Comparison of ENCODE assay signal across 1 cellular context in the genomic region with DNA sequence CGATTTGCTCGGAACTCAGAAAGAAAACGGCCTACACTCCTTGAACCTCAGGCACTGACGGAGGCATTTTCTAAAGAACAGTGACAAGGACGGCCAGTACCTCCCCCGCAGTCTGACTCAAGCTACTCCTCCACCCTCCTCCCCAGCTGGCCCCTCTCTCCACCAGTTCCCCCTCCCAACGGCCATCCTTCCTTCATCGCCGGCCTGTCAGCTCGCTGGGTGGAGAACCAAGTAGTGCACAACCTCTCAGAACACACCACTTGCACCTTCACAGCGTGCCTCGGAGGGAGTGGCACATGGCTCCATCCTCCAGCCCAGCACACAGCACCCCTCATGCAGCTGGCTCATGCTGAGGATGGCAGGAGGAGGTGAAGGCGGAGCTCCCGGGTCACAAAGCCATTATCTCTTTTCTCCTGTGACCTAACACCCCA.
TF ChIP-seq lines count a peak whose summit lies in the region.

No MANE protein-coding gene starts in this region.

TF ChIP-seq in K562, 482 proteins besides CTCF, POLR2A, EP300 and RAD21 (continued from another document and continues in another):
- TF ChIP-seq TOE1 (IDR thresholded peaks at IDR 0.05; ENCODE audit: borderline replicate concordance) (0 out of 2 replicates have a peak, but pooled peaks have one; percentile 40), TOE1 (CRISPR knock-in tag; IDR thresholded peaks at IDR 0.05; ENCODE audit: borderline replicate concordance, low read depth) (no peak), ZNF316 (IDR thresholded peaks at IDR 0.05) (no peak), MEF2D (tag; conservative IDR thresholded peaks at IDR 0.05; ENCODE audit: low read depth) (no peak), BDP1 (IDR thresholded peaks at IDR 0.05; ENCODE audit: insufficient read depth, insufficient read length) (no peak), FOXA1 (IDR thresholded peaks at IDR 0.05; ENCODE audit: borderline replicate concordance) (no peak), FOS (IDR thresholded peaks at IDR 0.05; ENCODE audit: extremely low read depth, insufficient read length) (peak; percentile 46), ZNF212 (CRISPR knock-in tag; IDR thresholded peaks at IDR 0.05) (no peak), SMC3 (conservative IDR thresholded peaks at IDR 0.05; ENCODE audit: insufficient read depth, low read depth, low read length) (no peak), CREM (IDR thresholded peaks at IDR 0.05; ENCODE audit: low read depth) (peak; percentile 63), STAT5B (CRISPR knock-in tag; IDR thresholded peaks at IDR 0.05) (no peak), MYNN (IDR thresholded peaks at IDR 0.05) (peak; percentile 51; the same call in 1 of the 2 replicates), MYNN (CRISPR knock-in tag; IDR thresholded peaks at IDR 0.05) (no peak), POU5F1 (IDR thresholded peaks at IDR 0.05; ENCODE audit: borderline replicate concordance, low read depth, low read length, partially characterized antibody) (no peak), MTA2 (IDR thresholded peaks at IDR 0.05; ENCODE audit: low read depth) (no peak), RB1 (IDR thresholded peaks at IDR 0.05; ENCODE audit: low read depth) (no peak), THRAP3 (IDR thresholded peaks at IDR 0.05; ENCODE audit: borderline replicate concordance) (no peak), HDAC8 (tag; IDR thresholded peaks at IDR 0.05) (no peak), NELFE (IDR thresholded peaks at IDR 0.05; ENCODE audit: insufficient read depth, insufficient read length) (no peak), RBM25 (IDR thresholded peaks at IDR 0.05; ENCODE audit: low read depth, low read length, severe bottlenecking) (no peak), ZKSCAN8 (CRISPR knock-in tag; IDR thresholded peaks at IDR 0.05) (no peak), ZNF583 (CRISPR knock-in tag; IDR thresholded peaks at IDR 0.05) (no peak), CBX2 (IDR thresholded peaks at IDR 0.05; ENCODE audit: insufficient read depth, low read length, poor library complexity, severe bottlenecking) (no peak), TCF7 (IDR thresholded peaks at IDR 0.05; ENCODE audit: borderline replicate concordance) (no peak), ZNF253 (CRISPR knock-in tag; conservative IDR thresholded peaks at IDR 0.05) (no peak), TRIM24 (IDR thresholded peaks at IDR 0.05) (peak; percentile 24 to 74; a peak in 2 of 4 replicates), HDAC3 (IDR thresholded peaks at IDR 0.05; ENCODE audit: borderline replicate concordance, partially characterized antibody) (no peak), HDGF (IDR thresholded peaks at IDR 0.05) (peak; percentile 46; the same call in 1 of the 2 replicates)
- TF ChIP-seq, protein P1, sequence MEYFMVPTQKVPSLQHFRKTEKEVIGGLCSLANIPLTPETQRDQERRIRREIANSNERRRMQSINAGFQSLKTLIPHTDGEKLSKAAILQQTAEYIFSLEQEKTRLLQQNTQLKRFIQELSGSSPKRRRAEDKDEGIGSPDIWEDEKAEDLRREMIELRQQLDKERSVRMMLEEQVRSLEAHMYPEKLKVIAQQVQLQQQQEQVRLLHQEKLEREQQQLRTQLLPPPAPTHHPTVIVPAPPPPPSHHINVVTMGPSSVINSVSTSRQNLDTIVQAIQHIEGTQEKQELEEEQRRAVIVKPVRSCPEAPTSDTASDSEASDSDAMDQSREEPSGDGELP (CRISPR knock-in tag; IDR thresholded peaks at IDR 0.05; ENCODE audit: borderline replicate concordance) = peak; percentile 99
- TF ChIP-seq, protein P2, sequence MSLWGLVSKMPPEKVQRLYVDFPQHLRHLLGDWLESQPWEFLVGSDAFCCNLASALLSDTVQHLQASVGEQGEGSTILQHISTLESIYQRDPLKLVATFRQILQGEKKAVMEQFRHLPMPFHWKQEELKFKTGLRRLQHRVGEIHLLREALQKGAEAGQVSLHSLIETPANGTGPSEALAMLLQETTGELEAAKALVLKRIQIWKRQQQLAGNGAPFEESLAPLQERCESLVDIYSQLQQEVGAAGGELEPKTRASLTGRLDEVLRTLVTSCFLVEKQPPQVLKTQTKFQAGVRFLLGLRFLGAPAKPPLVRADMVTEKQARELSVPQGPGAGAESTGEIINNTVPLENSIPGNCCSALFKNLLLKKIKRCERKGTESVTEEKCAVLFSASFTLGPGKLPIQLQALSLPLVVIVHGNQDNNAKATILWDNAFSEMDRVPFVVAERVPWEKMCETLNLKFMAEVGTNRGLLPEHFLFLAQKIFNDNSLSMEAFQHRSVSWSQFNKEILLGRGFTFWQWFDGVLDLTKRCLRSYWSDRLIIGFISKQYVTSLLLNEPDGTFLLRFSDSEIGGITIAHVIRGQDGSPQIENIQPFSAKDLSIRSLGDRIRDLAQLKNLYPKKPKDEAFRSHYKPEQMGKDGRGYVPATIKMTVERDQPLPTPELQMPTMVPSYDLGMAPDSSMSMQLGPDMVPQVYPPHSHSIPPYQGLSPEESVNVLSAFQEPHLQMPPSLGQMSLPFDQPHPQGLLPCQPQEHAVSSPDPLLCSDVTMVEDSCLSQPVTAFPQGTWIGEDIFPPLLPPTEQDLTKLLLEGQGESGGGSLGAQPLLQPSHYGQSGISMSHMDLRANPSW (CRISPR knock-in tag; IDR thresholded peaks at IDR 0.05) = no peak
- TF ChIP-seq, protein P3, sequence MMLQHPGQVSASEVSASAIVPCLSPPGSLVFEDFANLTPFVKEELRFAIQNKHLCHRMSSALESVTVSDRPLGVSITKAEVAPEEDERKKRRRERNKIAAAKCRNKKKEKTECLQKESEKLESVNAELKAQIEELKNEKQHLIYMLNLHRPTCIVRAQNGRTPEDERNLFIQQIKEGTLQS (IDR thresholded peaks at IDR 0.05) = peak; percentile 82
- TF ChIP-seq, protein P3 (CRISPR knock-in tag; conservative IDR thresholded peaks at IDR 0.05) = no peak
- TF ChIP-seq, protein P4, sequence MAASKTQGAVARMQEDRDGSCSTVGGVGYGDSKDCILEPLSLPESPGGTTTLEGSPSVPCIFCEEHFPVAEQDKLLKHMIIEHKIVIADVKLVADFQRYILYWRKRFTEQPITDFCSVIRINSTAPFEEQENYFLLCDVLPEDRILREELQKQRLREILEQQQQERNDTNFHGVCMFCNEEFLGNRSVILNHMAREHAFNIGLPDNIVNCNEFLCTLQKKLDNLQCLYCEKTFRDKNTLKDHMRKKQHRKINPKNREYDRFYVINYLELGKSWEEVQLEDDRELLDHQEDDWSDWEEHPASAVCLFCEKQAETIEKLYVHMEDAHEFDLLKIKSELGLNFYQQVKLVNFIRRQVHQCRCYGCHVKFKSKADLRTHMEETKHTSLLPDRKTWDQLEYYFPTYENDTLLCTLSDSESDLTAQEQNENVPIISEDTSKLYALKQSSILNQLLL (CRISPR knock-in tag; IDR thresholded peaks at IDR 0.05; ENCODE audit: borderline replicate concordance) = no peak
- TF ChIP-seq, protein P5, sequence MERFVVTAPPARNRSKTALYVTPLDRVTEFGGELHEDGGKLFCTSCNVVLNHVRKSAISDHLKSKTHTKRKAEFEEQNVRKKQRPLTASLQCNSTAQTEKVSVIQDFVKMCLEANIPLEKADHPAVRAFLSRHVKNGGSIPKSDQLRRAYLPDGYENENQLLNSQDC (CRISPR knock-in tag; IDR thresholded peaks at IDR 0.05) = no peak
- TF ChIP-seq, protein P6, sequence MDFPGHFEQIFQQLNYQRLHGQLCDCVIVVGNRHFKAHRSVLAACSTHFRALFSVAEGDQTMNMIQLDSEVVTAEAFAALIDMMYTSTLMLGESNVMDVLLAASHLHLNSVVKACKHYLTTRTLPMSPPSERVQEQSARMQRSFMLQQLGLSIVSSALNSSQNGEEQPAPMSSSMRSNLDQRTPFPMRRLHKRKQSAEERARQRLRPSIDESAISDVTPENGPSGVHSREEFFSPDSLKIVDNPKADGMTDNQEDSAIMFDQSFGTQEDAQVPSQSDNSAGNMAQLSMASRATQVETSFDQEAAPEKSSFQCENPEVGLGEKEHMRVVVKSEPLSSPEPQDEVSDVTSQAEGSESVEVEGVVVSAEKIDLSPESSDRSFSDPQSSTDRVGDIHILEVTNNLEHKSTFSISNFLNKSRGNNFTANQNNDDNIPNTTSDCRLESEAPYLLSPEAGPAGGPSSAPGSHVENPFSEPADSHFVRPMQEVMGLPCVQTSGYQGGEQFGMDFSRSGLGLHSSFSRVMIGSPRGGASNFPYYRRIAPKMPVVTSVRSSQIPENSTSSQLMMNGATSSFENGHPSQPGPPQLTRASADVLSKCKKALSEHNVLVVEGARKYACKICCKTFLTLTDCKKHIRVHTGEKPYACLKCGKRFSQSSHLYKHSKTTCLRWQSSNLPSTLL (IDR thresholded peaks at IDR 0.05) = no peak
- TF ChIP-seq, protein P7, sequence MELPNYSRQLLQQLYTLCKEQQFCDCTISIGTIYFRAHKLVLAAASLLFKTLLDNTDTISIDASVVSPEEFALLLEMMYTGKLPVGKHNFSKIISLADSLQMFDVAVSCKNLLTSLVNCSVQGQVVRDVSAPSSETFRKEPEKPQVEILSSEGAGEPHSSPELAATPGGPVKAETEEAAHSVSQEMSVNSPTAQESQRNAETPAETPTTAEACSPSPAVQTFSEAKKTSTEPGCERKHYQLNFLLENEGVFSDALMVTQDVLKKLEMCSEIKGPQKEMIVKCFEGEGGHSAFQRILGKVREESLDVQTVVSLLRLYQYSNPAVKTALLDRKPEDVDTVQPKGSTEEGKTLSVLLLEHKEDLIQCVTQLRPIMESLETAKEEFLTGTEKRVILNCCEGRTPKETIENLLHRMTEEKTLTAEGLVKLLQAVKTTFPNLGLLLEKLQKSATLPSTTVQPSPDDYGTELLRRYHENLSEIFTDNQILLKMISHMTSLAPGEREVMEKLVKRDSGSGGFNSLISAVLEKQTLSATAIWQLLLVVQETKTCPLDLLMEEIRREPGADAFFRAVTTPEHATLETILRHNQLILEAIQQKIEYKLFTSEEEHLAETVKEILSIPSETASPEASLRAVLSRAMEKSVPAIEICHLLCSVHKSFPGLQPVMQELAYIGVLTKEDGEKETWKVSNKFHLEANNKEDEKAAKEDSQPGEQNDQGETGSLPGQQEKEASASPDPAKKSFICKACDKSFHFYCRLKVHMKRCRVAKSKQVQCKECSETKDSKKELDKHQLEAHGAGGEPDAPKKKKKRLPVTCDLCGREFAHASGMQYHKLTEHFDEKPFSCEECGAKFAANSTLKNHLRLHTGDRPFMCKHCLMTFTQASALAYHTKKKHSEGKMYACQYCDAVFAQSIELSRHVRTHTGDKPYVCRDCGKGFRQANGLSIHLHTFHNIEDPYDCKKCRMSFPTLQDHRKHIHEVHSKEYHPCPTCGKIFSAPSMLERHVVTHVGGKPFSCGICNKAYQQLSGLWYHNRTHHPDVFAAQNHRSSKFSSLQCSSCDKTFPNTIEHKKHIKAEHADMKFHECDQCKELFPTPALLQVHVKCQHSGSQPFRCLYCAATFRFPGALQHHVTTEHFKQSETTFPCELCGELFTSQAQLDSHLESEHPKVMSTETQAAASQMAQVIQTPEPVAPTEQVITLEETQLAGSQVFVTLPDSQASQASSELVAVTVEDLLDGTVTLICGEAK (IDR thresholded peaks at IDR 0.05) = no peak
- TF ChIP-seq, protein P7 (CRISPR knock-in tag; IDR thresholded peaks at IDR 0.05) = no peak
- TF ChIP-seq, protein P8, sequence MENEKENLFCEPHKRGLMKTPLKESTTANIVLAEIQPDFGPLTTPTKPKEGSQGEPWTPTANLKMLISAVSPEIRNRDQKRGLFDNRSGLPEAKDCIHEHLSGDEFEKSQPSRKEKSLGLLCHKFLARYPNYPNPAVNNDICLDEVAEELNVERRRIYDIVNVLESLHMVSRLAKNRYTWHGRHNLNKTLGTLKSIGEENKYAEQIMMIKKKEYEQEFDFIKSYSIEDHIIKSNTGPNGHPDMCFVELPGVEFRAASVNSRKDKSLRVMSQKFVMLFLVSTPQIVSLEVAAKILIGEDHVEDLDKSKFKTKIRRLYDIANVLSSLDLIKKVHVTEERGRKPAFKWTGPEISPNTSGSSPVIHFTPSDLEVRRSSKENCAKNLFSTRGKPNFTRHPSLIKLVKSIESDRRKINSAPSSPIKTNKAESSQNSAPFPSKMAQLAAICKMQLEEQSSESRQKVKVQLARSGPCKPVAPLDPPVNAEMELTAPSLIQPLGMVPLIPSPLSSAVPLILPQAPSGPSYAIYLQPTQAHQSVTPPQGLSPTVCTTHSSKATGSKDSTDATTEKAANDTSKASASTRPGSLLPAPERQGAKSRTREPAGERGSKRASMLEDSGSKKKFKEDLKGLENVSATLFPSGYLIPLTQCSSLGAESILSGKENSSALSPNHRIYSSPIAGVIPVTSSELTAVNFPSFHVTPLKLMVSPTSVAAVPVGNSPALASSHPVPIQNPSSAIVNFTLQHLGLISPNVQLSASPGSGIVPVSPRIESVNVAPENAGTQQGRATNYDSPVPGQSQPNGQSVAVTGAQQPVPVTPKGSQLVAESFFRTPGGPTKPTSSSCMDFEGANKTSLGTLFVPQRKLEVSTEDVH (IDR thresholded peaks at IDR 0.05; ENCODE audit: low read depth, partially characterized antibody) = no peak
- TF ChIP-seq, protein P9, sequence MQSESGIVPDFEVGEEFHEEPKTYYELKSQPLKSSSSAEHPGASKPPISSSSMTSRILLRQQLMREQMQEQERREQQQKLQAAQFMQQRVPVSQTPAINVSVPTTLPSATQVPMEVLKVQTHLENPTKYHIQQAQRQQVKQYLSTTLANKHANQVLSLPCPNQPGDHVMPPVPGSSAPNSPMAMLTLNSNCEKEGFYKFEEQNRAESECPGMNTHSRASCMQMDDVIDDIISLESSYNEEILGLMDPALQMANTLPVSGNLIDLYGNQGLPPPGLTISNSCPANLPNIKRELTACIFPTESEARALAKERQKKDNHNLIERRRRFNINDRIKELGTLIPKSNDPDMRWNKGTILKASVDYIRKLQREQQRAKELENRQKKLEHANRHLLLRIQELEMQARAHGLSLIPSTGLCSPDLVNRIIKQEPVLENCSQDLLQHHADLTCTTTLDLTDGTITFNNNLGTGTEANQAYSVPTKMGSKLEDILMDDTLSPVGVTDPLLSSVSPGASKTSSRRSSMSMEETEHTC (IDR thresholded peaks at IDR 0.05) = no peak
